8 cellular contexts compared by ENCODE assay signal in genomic region chr1:32335619-32335950, GRCh38. TPM values are rescaled to one million over a fixed set of nuclear protein-coding genes. Genes with fewer than 3 reads are reported as not detected.
DNase-seq lines count a peak whose midpoint lies in the region; ATAC-seq, FAIRE-seq and TF ChIP-seq lines count a peak whose summit lies in the region.

No MANE protein-coding gene starts in this region.

- no peaks in the 10 kb centered on the region for H4K20me1 ChIP-seq in endothelial cell of umbilical vein (replicated peaks; ENCODE audit: control insufficient read depth, extremely low read depth, insufficient read depth, low read length)

- H3K79me2 ChIP-seq in endothelial cell of umbilical vein (ENCODE audit: control insufficient read depth, insufficient read depth, low read length) (peaks cover 19% of the 10 kb centered on the region), parathyroid adenoma (no peaks in the 10 kb centered on the region)

- in situ Hi-C loops in GM13977 (cut with MboI; ENCODE audit: low pct_unique_long_range_greater_than_20kb, low sequenced_read_pairs, unreplicated experiment) = no loop called here

- no peak for TF ChIP-seq CTCF in GM13977 (IDR thresholded peaks at IDR 0.05; ENCODE audit: extremely low read depth, insufficient read depth, missing control alignments)
- no peak for TF ChIP-seq CTCF in HL-60 (IDR thresholded peaks at IDR 0.05; ENCODE audit: insufficient read depth, low read length)
- TF ChIP-seq CTCF in endothelial cell of umbilical vein (IDR thresholded peaks at IDR 0.05; ENCODE audit: extremely low read depth in 1 of 2, insufficient read depth in 1 of 2, low read depth in 1 of 2, low read length in 2 of 2) = no peak
- no peak for TF ChIP-seq CTCF in parathyroid adenoma (IDR thresholded peaks at IDR 0.05)

- H3K4me2 ChIP-seq in endothelial cell of umbilical vein (ENCODE audit: insufficient read depth, low read length) (peak overlapping the region; percentile 11), parathyroid adenoma (ENCODE audit: low read length) (peak overlapping the region; percentile 58)

- H3K9me3 ChIP-seq in endothelial cell of umbilical vein (replicated peaks; ENCODE audit: control insufficient read depth, insufficient read depth, low read length) (no peaks in the 10 kb centered on the region), parathyroid adenoma (ENCODE audit: control insufficient read depth, low read length) (no peaks in the 10 kb centered on the region)

- no peak overlapping the region for H3K4me3 Mint-ChIP-seq in immature natural killer cell

- H3K9ac ChIP-seq in endothelial cell of umbilical vein (replicated peaks; ENCODE audit: extremely low read depth, insufficient read depth, low read length) (peak overlapping the region; percentile 77), parathyroid adenoma (no peak overlapping the region)

- CTCF ChIA-PET in endothelial cell of umbilical vein (lab: Charles Lee) = interaction anchor here (0.7 to 1.7 kb wide), 14 partner anchors 9 to 145 kb away, joined by 3 to 12 read pairs (median 4); partner anchors contain the start of genes CCDC28B, FAM229A and TSSK3

- no peak for TF ChIP-seq POLR2A in endothelial cell of umbilical vein (IDR thresholded peaks at IDR 0.05; ENCODE audit: low read depth, low read length)

- H3K27me3 Mint-ChIP-seq in immature natural killer cell (ENCODE audit: low read depth in 3 of 3) = peaks cover 2 to 15% (median 2%) of the 10 kb centered on the region in 3 donors

- H2AFZ ChIP-seq in endothelial cell of umbilical vein (ENCODE audit: low read depth, low read length) (no peak overlapping the region), parathyroid adenoma (peak overlapping the region; percentile 50)

- no peaks in the 10 kb centered on the region for H3K9me1 ChIP-seq in endothelial cell of umbilical vein (replicated peaks; ENCODE audit: control insufficient read depth, extremely low read depth, insufficient read depth, low read length)

- H3K4me1 Mint-ChIP-seq in immature natural killer cell = peaks cover 35 to 42% of the 10 kb centered on the region in 2 donors

- no TSS peak for BruUV-seq in endothelial cell of umbilical vein (replicated peaks; lab: Mats Ljungman, UMichigan)

- H3K9me3 Mint-ChIP-seq in immature natural killer cell = no peaks in the 10 kb centered on the region

- peaks cover 14% of the 10 kb centered on the region for H3K4me1 ChIP-seq in endothelial cell of umbilical vein (ENCODE audit: control insufficient read depth, extremely low read depth, insufficient read depth, low read length)
- H3K4me1 ChIP-seq in parathyroid adenoma = no peaks in the 10 kb centered on the region

- DNase-seq in GM13977 (ENCODE audit: low spot score) (peak; percentile 45), HL-60 (ENCODE audit: low read depth in 1 of 2, low spot score in 1 of 2) (no peak), endothelial cell of umbilical vein (ENCODE audit: low read depth, low spot score) (no peak), immature natural killer cell (no peak)
- no peak for DNase-seq in activated CD4-positive, alpha-beta T cell treated with anti-CD3 and anti-CD28 coated beads for 48 hours
- no peak for DNase-seq in activated T-cell treated with anti-CD3 and anti-CD28 coated beads, Interleukin-2, amount 50 U/mL, for 1 hour

- POLR2A ChIA-PET in endothelial cell of umbilical vein (lab: Charles Lee) = interaction anchor here (0.6 to 2.2 kb wide), 27 partner anchors 8 to 315 kb away, joined by 3 to 50 read pairs (median 6); partner anchors contain the start of genes BSDC1, FAM167B, IQCC and RBBP4

- H3K36me3 ChIP-seq in endothelial cell of umbilical vein (ENCODE audit: control insufficient read depth in 2 of 2, extremely low read depth in 1 of 2, insufficient read depth in 2 of 2, low read length in 2 of 2) (peaks cover 9 to 24% of the 10 kb centered on the region in 2 experiments), parathyroid adenoma (ENCODE audit: control insufficient read depth, insufficient read depth, low read length) (no peaks in the 10 kb centered on the region)

- H3K27ac ChIP-seq in HL-60 (replicated peaks) = no peak overlapping the region
- H3K27ac ChIP-seq in endothelial cell of umbilical vein (ENCODE audit: insufficient read depth, low read depth, low read length) = peak overlapping the region; percentile 49
- no peak overlapping the region for H3K27ac ChIP-seq in parathyroid adenoma

- no peak for ATAC-seq in HG02884 (IDR thresholded peaks at IDR 0.05; ENCODE audit: unreplicated experiment)

- H3K4me3 ChIP-seq in HL-60 (replicated peaks; ENCODE audit: insufficient read depth, low read length) (peak overlapping the region; percentile 43), endothelial cell of umbilical vein (replicated peaks in 1 of 3; ENCODE audit: insufficient read depth in 1 of 3, low read depth in 1 of 3, low read length in 3 of 3) (peak overlapping the region; percentile 28 to 87 (median 80)), parathyroid adenoma (ENCODE audit: low read depth, low read length) (peak overlapping the region; percentile 31)

- no peaks in the 10 kb centered on the region for H3K27me3 ChIP-seq in HL-60 (ENCODE audit: insufficient read depth, poor library complexity, severe bottlenecking)
- no peaks in the 10 kb centered on the region for H3K27me3 ChIP-seq in endothelial cell of umbilical vein (ENCODE audit: control insufficient read depth in 2 of 2, insufficient read depth in 2 of 2, low read length in 2 of 2)
- no peaks in the 10 kb centered on the region for H3K27me3 ChIP-seq in parathyroid adenoma (ENCODE audit: control insufficient read depth, insufficient read depth, low read length)

- dilution Hi-C loops in endothelial cell of umbilical vein (cut with MboI; ENCODE audit: extremely low pct_ligation_motif_present, low sequenced_read_pairs) = no loop called here

- peaks cover 13 to 25% (median 13%) of the 10 kb centered on the region in 3 donors for H3K36me3 Mint-ChIP-seq in immature natural killer cell

- no peak for FAIRE-seq in endothelial cell of umbilical vein (lab: Jason Lieb, UNC)

- no peak overlapping the region for H3K27ac Mint-ChIP-seq in immature natural killer cell

- intact Hi-C loops in endothelial cell of umbilical vein (cut with micrococcal nuclease) = loop anchor here (1.0 to 5.0 kb wide), 5 partner anchors 27 to 113 kb away; partner anchors contain the start of genes BSDC1, EIF3I, FAM229A and TMEM234

RNA-seq across cellular contexts. Expression of gene MARCKSL1, which starts 0.4 kb away (rescaled TPM):
- 249 and 265 TPM in 2 replicates for total RNA-seq in endothelial cell of umbilical vein
- polyA plus RNA-seq in endothelial cell of umbilical vein = 311 and 318 TPM in 2 replicates
- 353 TPM in 2 replicates for polyA plus RNA-seq in endothelial cell of umbilical vein (2011; cell fraction: cytosol; rRNA removed)
- polyA plus RNA-seq in endothelial cell of umbilical vein (2011; cell fraction: nucleus; rRNA removed) = 91.3 and 92.6 TPM in 2 replicates
- 195 and 202 TPM in 2 replicates for polyA plus RNA-seq in endothelial cell of umbilical vein (2012)
- 199 and 217 TPM in 2 replicates for polyA minus RNA-seq in endothelial cell of umbilical vein
- polyA minus RNA-seq in endothelial cell of umbilical vein (2011; cell fraction: cytosol; rRNA and poly(A)+ RNA removed) = 14.1 TPM
- polyA minus RNA-seq in endothelial cell of umbilical vein (2011; cell fraction: nucleus; rRNA and poly(A)+ RNA removed) = 43.4 and 45.0 TPM in 2 replicates
- 10 to 100 TPM; 20.5 to 46.9 (median 27.7) TPM for polyA plus RNA-seq in immature natural killer cell

RNA-seq across cellular contexts. Expression of gene FAM229A, which starts 26.7 kb away (rescaled TPM):
- total RNA-seq in endothelial cell of umbilical vein = 8.6 and 11.6 TPM in 2 replicates
- polyA plus RNA-seq in endothelial cell of umbilical vein (8.9 and 9.9 TPM in 2 replicates), immature natural killer cell (under 1 TPM in 2 of 3 donors, not detected in 1; 0.09 to 0.17 TPM)
- 0.68 and 2.0 TPM in 2 replicates for polyA plus RNA-seq in endothelial cell of umbilical vein (2011; cell fraction: cytosol; rRNA removed)
- 43.3 and 43.7 TPM in 2 replicates for polyA plus RNA-seq in endothelial cell of umbilical vein (2011; cell fraction: nucleus; rRNA removed)
- 1.9 and 2.4 TPM in 2 replicates for polyA plus RNA-seq in endothelial cell of umbilical vein (2012)
- polyA minus RNA-seq in endothelial cell of umbilical vein = 6.3 and 7.2 TPM in 2 replicates
- 0.61 TPM for polyA minus RNA-seq in endothelial cell of umbilical vein (2011; cell fraction: cytosol; rRNA and poly(A)+ RNA removed)
- polyA minus RNA-seq in endothelial cell of umbilical vein (2011; cell fraction: nucleus; rRNA and poly(A)+ RNA removed) = 11.2 and 15.7 TPM in 2 replicates

RNA-seq across cellular contexts. Expression of gene TSSK3, which starts 26.8 kb away (rescaled TPM):
- 0.42 and 1.1 TPM in 2 replicates for total RNA-seq in endothelial cell of umbilical vein
- 0.48 and 0.65 TPM in 2 replicates for polyA plus RNA-seq in endothelial cell of umbilical vein
- polyA plus RNA-seq in endothelial cell of umbilical vein (2011; cell fraction: cytosol; rRNA removed) = 0.13 and 0.18 TPM in 2 replicates
- 1.1 and 7.1 TPM in 2 replicates for polyA plus RNA-seq in endothelial cell of umbilical vein (2011; cell fraction: nucleus; rRNA removed)
- polyA plus RNA-seq in endothelial cell of umbilical vein (2012) = 0.34 and 0.82 TPM in 2 replicates
- 0.62 and 0.90 TPM in 2 replicates for polyA minus RNA-seq in endothelial cell of umbilical vein
- polyA minus RNA-seq in endothelial cell of umbilical vein (2011; cell fraction: cytosol; rRNA and poly(A)+ RNA removed) = not detected
- 1.4 TPM in 1 of 2 replicates, not detected in the other for polyA minus RNA-seq in endothelial cell of umbilical vein (2011; cell fraction: nucleus; rRNA and poly(A)+ RNA removed)
- 1 to 10 TPM in 1 of 3 donors, not detected in 2; 2.7 TPM for polyA plus RNA-seq in immature natural killer cell

RNA-seq across cellular contexts. Expression of gene HDAC1, which starts 43.7 kb away (rescaled TPM):
- 111 and 138 TPM in 2 replicates for total RNA-seq in endothelial cell of umbilical vein
- 109 and 141 TPM in 2 replicates for polyA plus RNA-seq in endothelial cell of umbilical vein
- polyA plus RNA-seq in endothelial cell of umbilical vein (2011; cell fraction: cytosol; rRNA removed) = 109 and 112 TPM in 2 replicates
- 280 and 349 TPM in 2 replicates for polyA plus RNA-seq in endothelial cell of umbilical vein (2011; cell fraction: nucleus; rRNA removed)
- polyA plus RNA-seq in endothelial cell of umbilical vein (2012) = 105 and 141 TPM in 2 replicates
- 188 and 226 TPM in 2 replicates for polyA minus RNA-seq in endothelial cell of umbilical vein
- 41.7 TPM for polyA minus RNA-seq in endothelial cell of umbilical vein (2011; cell fraction: cytosol; rRNA and poly(A)+ RNA removed)
- polyA minus RNA-seq in endothelial cell of umbilical vein (2011; cell fraction: nucleus; rRNA and poly(A)+ RNA removed) = 79.8 and 110 TPM in 2 replicates
- polyA plus RNA-seq in immature natural killer cell = 100 to 1,000 TPM; 151 to 195 (median 169) TPM

RNA-seq across cellular contexts. Expression of gene BSDC1, which starts 58.7 kb away (rescaled TPM):
- 64.6 and 64.8 TPM in 2 replicates for total RNA-seq in endothelial cell of umbilical vein
- polyA plus RNA-seq in endothelial cell of umbilical vein (40.7 and 44.3 TPM in 2 replicates), immature natural killer cell (10 to 100 TPM; 33.9 to 50.3 (median 37.4) TPM)
- polyA plus RNA-seq in endothelial cell of umbilical vein (2011; cell fraction: cytosol; rRNA removed) = 48.2 and 51.9 TPM in 2 replicates
- polyA plus RNA-seq in endothelial cell of umbilical vein (2011; cell fraction: nucleus; rRNA removed) = 114 and 117 TPM in 2 replicates
- polyA plus RNA-seq in endothelial cell of umbilical vein (2012) = 44.0 and 48.2 TPM in 2 replicates
- 59.4 and 69.0 TPM in 2 replicates for polyA minus RNA-seq in endothelial cell of umbilical vein
- 18.6 TPM for polyA minus RNA-seq in endothelial cell of umbilical vein (2011; cell fraction: cytosol; rRNA and poly(A)+ RNA removed)
- 60.1 and 72.5 TPM in 2 replicates for polyA minus RNA-seq in endothelial cell of umbilical vein (2011; cell fraction: nucleus; rRNA and poly(A)+ RNA removed)
